Comparison of ENCODE assay signal across 1 cellular context in genomic region chr10:69067189-69067588, GRCh38.
TF ChIP-seq lines count a peak whose summit lies in the region.

No MANE protein-coding gene starts in this region.

TF ChIP-seq in IMR-90, 13 proteins besides CTCF, POLR2A, EP300 and RAD21:
- TF ChIP-seq CEBPB (IDR thresholded peaks at IDR 0.05; ENCODE audit: low read depth, low read length) (no peak), MAZ (IDR thresholded peaks at IDR 0.05; ENCODE audit: borderline replicate concordance, low read depth, low read length) (no peak), SMC3 (IDR thresholded peaks at IDR 0.05; ENCODE audit: low read depth, low read length) (no peak), ELK1 (IDR thresholded peaks at IDR 0.05; ENCODE audit: borderline replicate concordance, low read depth, low read length) (no peak), MXI1 (IDR thresholded peaks at IDR 0.05; ENCODE audit: borderline replicate concordance, low read depth, low read length) (no peak), RCOR1 (IDR thresholded peaks at IDR 0.05; ENCODE audit: insufficient replicate concordance, low read length) (no peak), CHD1 (IDR thresholded peaks at IDR 0.05; ENCODE audit: low read depth, low read length) (no peak), USF2 (IDR thresholded peaks at IDR 0.05; ENCODE audit: low read depth, low read length) (no peak), RFX5 (IDR thresholded peaks at IDR 0.05; ENCODE audit: low read depth, low read length) (no peak), MAFK (IDR thresholded peaks at IDR 0.05; ENCODE audit: low read depth, low read length) (no peak), FOS (IDR thresholded peaks at IDR 0.05; ENCODE audit: low read depth, low read length) (no peak), NFE2L2 (IDR thresholded peaks at IDR 0.05; ENCODE audit: low read depth, low read length) (no peak), BHLHE40 (IDR thresholded peaks at IDR 0.05; ENCODE audit: low read depth, low read length) (no peak)
